ENCODE assay signal across 9 cellular contexts in the genomic region with DNA sequence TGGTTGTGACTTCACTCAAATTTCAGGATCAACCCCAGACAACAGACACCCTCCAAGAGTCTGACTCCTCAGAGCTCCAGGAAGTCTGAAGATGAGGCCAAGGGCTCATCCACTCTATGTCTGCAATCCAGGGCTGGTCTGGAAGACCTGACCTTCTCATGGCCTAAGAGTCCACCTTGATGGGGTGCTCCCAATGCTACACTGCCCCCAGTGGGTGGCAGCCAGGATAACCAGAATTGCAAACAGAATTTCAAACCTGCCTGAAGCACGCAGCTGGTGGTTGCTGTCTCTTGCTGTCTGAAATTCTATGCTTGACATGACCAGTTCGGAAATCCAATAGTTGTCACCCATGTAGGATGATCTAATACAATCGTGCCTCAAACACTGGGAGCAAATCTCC.
DNase-seq lines count a peak whose midpoint lies in the region; ATAC-seq and TF ChIP-seq lines count a peak whose summit lies in the region.
"Had no signal": no experiment of that assay in that cellular context is flagged by ENCODE, and none has a peak within 500 bp of the region (broad histone marks: within the 10 kb centered on the region; RNA-seq: fewer than 3 reads in every experiment).

No MANE protein-coding gene starts in this region.

- no peak for ATAC-seq in RWPE2 (ENCODE audit: low read depth)
- ATAC-seq in upper lobe of right lung, result no peak

- no peak overlapping the region for H3K4me3 ChIP-seq in RWPE2 (ENCODE audit: severe bottlenecking)
- no peak overlapping the region for H3K4me3 ChIP-seq in fibroblast of pulmonary artery (replicated peaks; ENCODE audit: low read depth, low read length)
- no peak overlapping the region for H3K4me3 ChIP-seq in upper lobe of right lung

- H3K27me3 ChIP-seq in RWPE2 (ENCODE audit: insufficient read depth, poor library complexity, severe bottlenecking) (no peaks in the 10 kb centered on the region), upper lobe of right lung (no peaks in the 10 kb centered on the region)

- intact Hi-C loops in upper lobe of right lung (cut with DNase I), result no loop called here

- DNase-seq in stimulated activated CD4-positive, alpha-beta T cell treated with anti-CD3 and anti-CD28 coated beads, Interleukin-4, amount 100 ng/mL, for 1 hour, result peak; percentile 31
- no peak for DNase-seq in stimulated activated CD4-positive, alpha-beta T cell treated with anti-CD3 and anti-CD28 coated beads, Interleukin-12 subunit alpha, Interleukin-12 subunit beta, amount 100 ng/mL, for 4 hours
- DNase-seq in RWPE2 (ENCODE audit: low spot score), result no peak
- DNase-seq in fibroblast of pulmonary artery (ENCODE audit: low read depth), result peak; percentile 9
- no peak for DNase-seq in upper lobe of right lung
- no peak for DNase-seq in nucleus accumbens (lab: John Stamatoyannopoulos, UW)
- no peak for DNase-seq in NCI-H1048 (lab: John Stamatoyannopoulos, UW)
- no peak for DNase-seq in KG1 (lab: John Stamatoyannopoulos, UW)
- DNase-seq: NCI-H1436 had no signal

- H3K36me3 ChIP-seq in RWPE2 (ENCODE audit: low read depth) (0 out of 2 replicates have a peak, but pooled peaks cover 6% of the 10 kb centered on the region), upper lobe of right lung (peaks cover 39% of the 10 kb centered on the region)

- H3K9me3 ChIP-seq in RWPE2 (ENCODE audit: severe bottlenecking), result no peaks in the 10 kb centered on the region
- no peaks in the 10 kb centered on the region for H3K9me3 ChIP-seq in upper lobe of right lung

- TF ChIP-seq CTCF in RWPE2 (IDR thresholded peaks at IDR 0.05; ENCODE audit: poor library complexity, severe bottlenecking) (peak; percentile 27), fibroblast of pulmonary artery (IDR thresholded peaks at IDR 0.05; ENCODE audit: low read length, missing control alignments) (peak; percentile 31), upper lobe of right lung (IDR thresholded peaks at IDR 0.05) (peak; percentile 30)

- no peaks in the 10 kb centered on the region for H3K4me1 ChIP-seq in RWPE2 (ENCODE audit: insufficient read depth, poor library complexity, severe bottlenecking)
- no peaks in the 10 kb centered on the region for H3K4me1 ChIP-seq in upper lobe of right lung

- H3K27ac ChIP-seq in RWPE2 (ENCODE audit: poor library complexity, severe bottlenecking), result no peak overlapping the region
- no peak overlapping the region for H3K27ac ChIP-seq in upper lobe of right lung

Comparison
In these comparisons a context has a peak if more than half of its experiments do, and no peak if none do; other contexts are left out.
1. DNase-seq: peak in stimulated activated CD4-positive, alpha-beta T cell treated with anti-CD3 and anti-CD28 coated beads, Interleukin-4, amount 100 ng/mL, for 1 hour (single experiment) and fibroblast of pulmonary artery (single experiment); none in stimulated activated CD4-positive, alpha-beta T cell treated with anti-CD3 and anti-CD28 coated beads, Interleukin-12 subunit alpha, Interleukin-12 subunit beta, amount 100 ng/mL, for 4 hours (single experiment), RWPE2 (single experiment), upper lobe of right lung (single experiment), nucleus accumbens (0 of 56), NCI-H1048 (single experiment) and KG1 (single experiment).
2. Peak in every context shown above with its lines, with median percentiles within 50 percentile points of each other: CTCF ChIP-seq.